In the genomic region with DNA sequence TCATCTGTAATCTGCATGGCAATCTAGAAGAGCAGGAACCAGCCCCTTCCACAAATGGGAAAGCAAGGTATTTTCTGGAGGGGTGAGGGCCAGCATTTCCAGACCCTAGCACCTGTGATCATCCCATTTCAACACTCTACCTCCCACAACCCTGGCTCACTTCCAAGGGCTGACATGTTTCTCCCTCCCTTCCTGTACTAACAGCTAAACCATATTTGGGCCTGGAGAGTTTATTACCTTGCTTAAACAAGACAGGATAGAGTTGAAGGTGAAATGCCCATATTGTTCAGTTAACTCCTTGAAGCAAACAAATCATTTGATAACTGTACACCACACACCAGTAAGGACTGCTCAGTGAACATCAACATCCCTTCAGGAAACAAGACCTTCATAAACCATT, we compare ENCODE assay signal across 25 cellular contexts.
A peak's percentile ranks its signal among the peaks of the same experiment; 100 is the strongest.
DNase-seq lines count a peak whose midpoint lies in the region; ATAC-seq, FAIRE-seq and TF ChIP-seq lines count a peak whose summit lies in the region.
"Had no signal": no experiment of that assay in that cellular context is flagged by ENCODE, and none has a peak within 500 bp of the region (broad histone marks: within the 10 kb centered on the region; RNA-seq: fewer than 3 reads in every experiment).

No MANE protein-coding gene starts in this region.

- TF ChIP-seq CTCF in liver (IDR thresholded peaks at IDR 0.05; ENCODE audit: low read depth, low read length, missing input control) (no peak), HepG2 (CRISPR knock-in tag; IDR thresholded peaks at IDR 0.05) (no peak), GM12878 (IDR thresholded peaks at IDR 0.05 in 2 of 3, conservative IDR thresholded peaks at IDR 0.05 in 1 of 3; ENCODE audit: control insufficient read depth in 2 of 3, extremely low read depth in 1 of 3, insufficient read depth in 1 of 3, low read depth in 3 of 3, low read length in 3 of 3) (no peak)

- no peak for TF ChIP-seq RAD21 in liver (IDR thresholded peaks at IDR 0.05)
- TF ChIP-seq RAD21 in HepG2 (CRISPR knock-in tag; IDR thresholded peaks at IDR 0.05), result no peak
- no peak for TF ChIP-seq RAD21 in GM12878 (IDR thresholded peaks at IDR 0.05; ENCODE audit: insufficient read depth, low read depth, low read length)

- H3K79me2 ChIP-seq in HepG2 (ENCODE audit: insufficient read depth, low read length), result no peaks in the 10 kb centered on the region
- no peaks in the 10 kb centered on the region for H3K79me2 ChIP-seq in GM12878 (ENCODE audit: control insufficient read depth, insufficient read depth, low read length)

- BruUV-seq in HepG2 (replicated peaks; lab: Mats Ljungman, UMichigan) (no TSS peak), GM12878 (replicated peaks; lab: Mats Ljungman, UMichigan) (no TSS peak)

- no peak for FAIRE-seq in HepG2 (lab: Jason Lieb, UNC)
- FAIRE-seq in GM12878 (lab: Jason Lieb, UNC), result peak; percentile 18
- FAIRE-seq: A204.1, D721Med, GM18507, H54, HTR-8/SVneo had no signal

- in situ Hi-C loops in HepG2 (cut with HindIII; ENCODE audit: extremely low pct_ligation_motif_present, low pct_unique_long_range_greater_than_20kb) (no loop called here), GM12878 (cut with MboI) (no loop called here)

- POLR2A ChIA-PET in HepG2 (lab: Yijun Ruan, JAX), result no interaction called here
- POLR2A ChIA-PET in GM12878 (lab: Charles Lee), result no interaction called here

- no peak for TF ChIP-seq EP300 in HepG2 (IDR thresholded peaks at IDR 0.05; ENCODE audit: low read depth in 2 of 2, low read length in 2 of 2)
- TF ChIP-seq EP300 in HepG2 (CRISPR knock-in tag; IDR thresholded peaks at IDR 0.05; ENCODE audit: borderline replicate concordance), result no peak
- no peak for TF ChIP-seq EP300 in GM12878 (IDR thresholded peaks at IDR 0.05; ENCODE audit: borderline replicate concordance in 1 of 2, control insufficient read depth in 1 of 2, low read depth in 2 of 2, low read length in 2 of 2)

- TF ChIP-seq POLR2A in HepG2 (IDR thresholded peaks at IDR 0.05; ENCODE audit: insufficient read depth in 1 of 2, low read depth in 2 of 2, low read length in 2 of 2) (no peak), GM12878 (IDR thresholded peaks at IDR 0.05; ENCODE audit: low read depth, low read length) (no peak)

- H3K27ac ChIP-seq in liver (ENCODE audit: low read depth in 1 of 2, low read length in 2 of 2) (peak overlapping the region; percentile 19 to 57), HepG2 (ENCODE audit: extremely low read length, insufficient read depth, low read length) (no peak overlapping the region), GM12878 (ENCODE audit: control insufficient read depth, insufficient read depth) (no peak overlapping the region)
- H3K27ac ChIP-seq: BLaER1, KMS-11, PC-9, SJSA1 had no signal

- H3K9ac ChIP-seq in liver (ENCODE audit: low read depth in 1 of 2, low read length in 2 of 2), result no peak overlapping the region
- H3K9ac ChIP-seq in HepG2 (ENCODE audit: insufficient read depth, low read depth, low read length), result no peak overlapping the region
- H3K9ac ChIP-seq in GM12878 (ENCODE audit: control insufficient read depth, insufficient read depth, low read length), result no peak overlapping the region
- H3K9ac ChIP-seq: BLaER1, KMS-11 had no signal

- RAD21 ChIA-PET in GM12878 (lab: Charles Lee; ENCODE audit: unreplicated experiment), result no interaction called here

- H3K36me3 ChIP-seq in liver (ENCODE audit: control insufficient read depth in 4 of 4, insufficient read depth in 3 of 4, low read depth in 1 of 4, low read length in 3 of 4) (no peaks in the 10 kb centered on the region), HepG2 (replicated peaks in 1 of 2; ENCODE audit: control insufficient read depth in 1 of 2, insufficient read depth in 2 of 2, low read length in 2 of 2) (peaks cover 8 to 29% of the 10 kb centered on the region in 2 experiments), GM12878 (ENCODE audit: control insufficient read depth in 2 of 2, insufficient read depth in 2 of 2, low read length in 1 of 2) (no peaks in the 10 kb centered on the region)
- H3K36me3 ChIP-seq: BLaER1, SJSA1 had no signal

- no peak overlapping the region for H3K4me3 ChIP-seq in liver (ENCODE audit: low read depth in 1 of 3, low read length in 3 of 3)
- H3K4me3 ChIP-seq in HepG2 (replicated peaks in 1 of 3; ENCODE audit: insufficient read depth in 1 of 3, low read depth in 2 of 3, low read length in 3 of 3), result no peak overlapping the region
- no peak overlapping the region for H3K4me3 ChIP-seq in GM12878
- H3K4me3 ChIP-seq: BLaER1, PC-9, SJSA1 had no signal

- H3K9me3 ChIP-seq in liver (ENCODE audit: control insufficient read depth in 4 of 4, low read length in 3 of 4) (no peaks in the 10 kb centered on the region), HepG2 (ENCODE audit: low read length) (no peaks in the 10 kb centered on the region), GM12878 (replicated peaks; ENCODE audit: control insufficient read depth, insufficient read depth, low read length) (no peaks in the 10 kb centered on the region)
- H3K9me3 ChIP-seq: BLaER1, SJSA1 had no signal

- H3K4me2 ChIP-seq in HepG2 (ENCODE audit: low read depth, low read length), result no peak overlapping the region
- H3K4me2 ChIP-seq in GM12878 (ENCODE audit: control insufficient read depth, insufficient read depth), result no peak overlapping the region
- H3K4me2 ChIP-seq: BLaER1, KMS-11, PC-9 had no signal

- H2AFZ ChIP-seq in HepG2 (ENCODE audit: low read length) (no peak overlapping the region), GM12878 (ENCODE audit: control insufficient read depth, low read depth, low read length) (no peak overlapping the region)
- H2AFZ ChIP-seq: PC-9 had no signal

- SMC1A ChIA-PET in GM12878 (lab: Charles Lee; ENCODE audit: uncharacterized antibody, unreplicated experiment), result no interaction called here

- H3K27me3 ChIP-seq in liver (ENCODE audit: control insufficient read depth in 4 of 4, insufficient read depth in 4 of 4, low read length in 3 of 4) (no peaks in the 10 kb centered on the region), HepG2 (ENCODE audit: control insufficient read depth in 1 of 2, insufficient read depth in 2 of 2, low read length in 2 of 2) (no peaks in the 10 kb centered on the region), GM12878 (replicated peaks in 1 of 2; ENCODE audit: control insufficient read depth in 2 of 2, insufficient read depth in 2 of 2, low read length in 1 of 2) (no peaks in the 10 kb centered on the region)
- H3K27me3 ChIP-seq: BLaER1, SJSA1 had no signal

- ATAC-seq in HepG2, result no peak
- ATAC-seq in GM12878, result no peak
- peak; percentile 88 for ATAC-seq in left colon
- no peak for ATAC-seq in HG03097 (IDR thresholded peaks at IDR 0.05; ENCODE audit: low FRiP score, unreplicated experiment)
- ATAC-seq: Right ventricle myocardium inferior had no signal

- H3K4me1 ChIP-seq in liver (ENCODE audit: control insufficient read depth in 4 of 4, insufficient read depth in 4 of 4, low read length in 3 of 4), result peaks cover 0 to 7% (median 2%) of the 10 kb centered on the region in 4 donors
- peaks cover 27% of the 10 kb centered on the region for H3K4me1 ChIP-seq in HepG2 (ENCODE audit: insufficient read depth, low read length)
- H3K4me1 ChIP-seq in GM12878 (ENCODE audit: control insufficient read depth, insufficient read depth, low read length), result no peaks in the 10 kb centered on the region
- H3K4me1 ChIP-seq: BLaER1 had no signal

- CTCF ChIA-PET in HepG2 (lab: Yijun Ruan, JAX; ENCODE audit: low intra/inter-chr PET ratio, low total read pairs), result no interaction called here
- CTCF ChIA-PET in GM12878 (lab: Yijun Ruan, JAX), result no interaction called here

- H4K20me1 ChIP-seq in HepG2 (ENCODE audit: insufficient read depth, low read length) (peaks cover 9% of the 10 kb centered on the region; the same call in 1 of the 2 replicates), GM12878 (ENCODE audit: control insufficient read depth, insufficient read depth) (no peaks in the 10 kb centered on the region)
- H4K20me1 ChIP-seq: BLaER1 had no signal

- intact Hi-C loops in HepG2 (cut with micrococcal nuclease; ENCODE audit: unreplicated experiment) (no loop called here), GM12878 (cut with micrococcal nuclease; ENCODE audit: unreplicated experiment) (no loop called here), left colon (cut with DNase I, micrococcal nuclease) (no loop called here)

- DNase-seq in HepG2 (ENCODE audit: low spot score) (no peak), GM12878 (ENCODE audit: low read depth, low spot score) (no peak), left colon (peak in 1 of 2 donors; percentile 64), NCI-H1092 treated with DMSO at 0.1 percent for 48 hours (lab: John Stamatoyannopoulos, UW) (no peak), NCI-H1417 treated with DMSO at 0.1 percent for 48 hours (lab: John Stamatoyannopoulos, UW) (no peak)
- DNase-seq: CD4-positive, CD25-positive, alpha-beta regulatory T cell; IMR-90; NCI-H1048; NCI-H1436; NCI-H187; NCI-H345; NCI-H524; NCI-H774; PC-9 had no signal

TF ChIP-seq in liver, 16 proteins besides CTCF, POLR2A, EP300 and RAD21:
- no peak for TF ChIP-seq JUND (IDR thresholded peaks at IDR 0.05)

TF ChIP-seq in HepG2, 621 proteins besides CTCF, POLR2A, EP300 and RAD21 (continues in another document):
- TF ChIP-seq PCBP1 (IDR thresholded peaks at IDR 0.05; ENCODE audit: borderline replicate concordance, low read depth, low read length) (no peak), ZNF24 (IDR thresholded peaks at IDR 0.05) (no peak), TARDBP (CRISPR knock-in tag; IDR thresholded peaks at IDR 0.05) (no peak), MYPOP (CRISPR knock-in tag; IDR thresholded peaks at IDR 0.05) (no peak)

TF ChIP-seq in GM12878, 131 proteins besides CTCF, POLR2A, EP300 and RAD21 (continues in another document):
- no peak for TF ChIP-seq KAT2A (conservative IDR thresholded peaks at IDR 0.05; ENCODE audit: control insufficient read depth, low read depth, low read length)
- TF ChIP-seq, protein P1, sequence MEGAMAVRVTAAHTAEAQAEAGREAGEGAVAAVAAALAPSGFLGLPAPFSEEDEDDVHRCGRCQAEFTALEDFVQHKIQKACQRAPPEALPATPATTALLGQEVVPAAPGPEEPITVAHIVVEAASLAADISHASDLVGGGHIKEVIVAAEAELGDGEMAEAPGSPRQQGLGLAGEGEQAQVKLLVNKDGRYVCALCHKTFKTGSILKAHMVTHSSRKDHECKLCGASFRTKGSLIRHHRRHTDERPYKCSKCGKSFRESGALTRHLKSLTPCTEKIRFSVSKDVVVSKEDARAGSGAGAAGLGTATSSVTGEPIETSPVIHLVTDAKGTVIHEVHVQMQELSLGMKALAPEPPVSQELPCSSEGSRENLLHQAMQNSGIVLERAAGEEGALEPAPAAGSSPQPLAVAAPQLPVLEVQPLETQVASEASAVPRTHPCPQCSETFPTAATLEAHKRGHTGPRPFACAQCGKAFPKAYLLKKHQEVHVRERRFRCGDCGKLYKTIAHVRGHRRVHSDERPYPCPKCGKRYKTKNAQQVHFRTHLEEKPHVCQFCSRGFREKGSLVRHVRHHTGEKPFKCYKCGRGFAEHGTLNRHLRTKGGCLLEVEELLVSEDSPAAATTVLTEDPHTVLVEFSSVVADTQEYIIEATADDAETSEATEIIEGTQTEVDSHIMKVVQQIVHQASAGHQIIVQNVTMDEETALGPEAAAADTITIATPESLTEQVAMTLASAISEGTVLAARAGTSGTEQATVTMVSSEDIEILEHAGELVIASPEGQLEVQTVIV (IDR thresholded peaks at IDR 0.05; ENCODE audit: borderline replicate concordance, partially characterized antibody), result no peak
- no peak for TF ChIP-seq BHLHE40 (IDR thresholded peaks at IDR 0.05; ENCODE audit: borderline replicate concordance in 1 of 2, low read depth in 2 of 2, low read length in 1 of 2)
- TF ChIP-seq POLR2AphosphoS5 (IDR thresholded peaks at IDR 0.05; ENCODE audit: low read length), result no peak

Comparison
In these comparisons a context has a peak if more than half of its experiments do, and no peak if none do; other contexts are left out.
1. H3K27ac ChIP-seq: peak in liver (2 of 2); none in HepG2 (single experiment) and GM12878 (single experiment).